Comparison of ENCODE assay signal across 11 cellular contexts in the genomic region with DNA sequence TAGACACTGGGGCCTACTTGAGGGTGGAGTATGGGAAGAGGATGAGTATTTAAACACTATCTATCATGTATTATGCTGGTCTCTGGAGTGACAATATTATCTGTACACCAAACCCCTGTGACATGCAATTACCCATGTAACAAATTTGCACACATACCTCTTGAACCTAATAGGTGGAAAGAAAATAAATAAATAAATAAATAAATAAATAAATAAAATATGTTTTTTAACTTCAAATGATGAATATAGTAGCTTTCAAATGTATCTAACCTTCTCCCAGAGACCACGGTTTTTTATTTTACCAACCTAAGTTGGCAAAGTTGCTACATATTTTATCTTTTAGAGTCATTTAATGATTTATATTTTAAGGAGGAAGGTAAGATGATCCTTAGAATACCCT.
"Had no signal": no experiment of that assay in that cellular context is flagged by ENCODE, and none has a peak within 500 bp of the region (broad histone marks: within the 10 kb centered on the region; RNA-seq: fewer than 3 reads in every experiment).

No MANE protein-coding gene starts in this region.

- H3K9ac ChIP-seq: GM23248 had no signal

- H3K36me3 ChIP-seq: HAP-1 had no signal

- FAIRE-seq: H1, H54 had no signal

- DNase-seq: GM23248, GOT3, H7, H9, HCEC 1CT, HFFc6 had no signal

- H3K27ac ChIP-seq: GM23248 had no signal

- H3K4me1 ChIP-seq: HAP-1 had no signal

- ATAC-seq: GM23338, HCT116 had no signal

- H3K9me3 ChIP-seq: HAP-1 had no signal

- H3K4me3 ChIP-seq: GM23248, GM23338, HAP-1 had no signal
